25 cellular contexts compared by ENCODE assay signal in genomic region chr7:29556405-29557195, GRCh38. TPM values are rescaled to one million over a fixed set of nuclear protein-coding genes. Genes with fewer than 3 reads are reported as not detected.
DNase-seq lines count a peak whose midpoint lies in the region; ATAC-seq, FAIRE-seq and TF ChIP-seq lines count a peak whose summit lies in the region.
"Had no signal": no experiment of that assay in that cellular context is flagged by ENCODE, and none has a peak within 500 bp of the region (broad histone marks: within the 10 kb centered on the region; RNA-seq: fewer than 3 reads in every experiment).

No MANE protein-coding gene starts in this region.

- H3K36me3 Mint-ChIP-seq in type B pancreatic cell: peaks cover 3% of the 10 kb centered on the region
- H3K36me3 Mint-ChIP-seq: activated CD8-positive, alpha-beta memory T cell treated with anti-CD3 and anti-CD28 coated beads, Interleukin-2, amount 10 ng/mL, durations not matched to agents 7 days and 5 days; activated naive CD8-positive, alpha-beta T cell treated with anti-CD3 and anti-CD28 coated beads, Interleukin-2, amount 10 ng/mL, durations not matched to agents 7 days and 5 days; brain had no signal

- no peak overlapping the region for H3K9ac ChIP-seq in K562 (ENCODE audit: insufficient read depth in 1 of 2, low read depth in 2 of 2, low read length in 2 of 2)
- H3K9ac ChIP-seq: BLaER1 treated with 17β-estradiol and CSF1 and Interleukin-3, amounts not matched to agents 10 nM and 100 nM had no signal

- WGBS in K562 (ENCODE audit: insufficient coverage, low coverage, missing lambda C conversion rate): 15% methylated on average over 9 of the region's 9 CpGs

- H3K9me3 ChIP-seq in K562 (replicated peaks; ENCODE audit: control insufficient read depth, insufficient read depth, low read depth, low read length): no peaks in the 10 kb centered on the region
- H3K9me3 ChIP-seq: BLaER1 treated with 17β-estradiol and CSF1 and Interleukin-3, amounts not matched to agents 10 nM and 100 nM; Peyer's patch; tibial artery had no signal

- no peaks in the 10 kb centered on the region for H3K4me1 Mint-ChIP-seq in type B pancreatic cell (ENCODE audit: unreplicated experiment)
- H3K4me1 Mint-ChIP-seq: activated CD8-positive, alpha-beta memory T cell treated with anti-CD3 and anti-CD28 coated beads, Interleukin-2, amount 10 ng/mL, durations not matched to agents 7 days and 5 days; activated naive CD8-positive, alpha-beta T cell treated with anti-CD3 and anti-CD28 coated beads, Interleukin-2, amount 10 ng/mL, durations not matched to agents 7 days and 5 days; brain; memory B cell; naive thymus-derived CD4-positive, alpha-beta T cell had no signal

- TF ChIP-seq RAD21 in K562 (CRISPR knock-in tag; conservative IDR thresholded peaks at IDR 0.05 in 1 of 2, IDR thresholded peaks at IDR 0.05 in 1 of 2): peak in 1 of 2 experiments; percentile 14; a peak in 2 of 4 replicates

- CTCF ChIA-PET in K562 (lab: Yijun Ruan, JAX; ENCODE audit: low intra/inter-chr PET ratio): no interaction called here

- peaks cover 6% of the 10 kb centered on the region for H3K27me3 Mint-ChIP-seq in type B pancreatic cell

- no peak for TF ChIP-seq POLR2A in K562 (conservative IDR thresholded peaks at IDR 0.05)

- no peaks in the 10 kb centered on the region for H3K9me3 Mint-ChIP-seq in type B pancreatic cell
- H3K9me3 Mint-ChIP-seq: activated naive CD8-positive, alpha-beta T cell treated with anti-CD3 and anti-CD28 coated beads, Interleukin-2, amount 10 ng/mL, durations not matched to agents 7 days and 5 days; activated T-helper 2 cell treated with anti-CD3 and anti-CD28 coated beads, Interferon-gamma antibody, Interleukin-2, Interleukin-4, amounts not matched to agents 10 μg/mL and 5 μg/mL and 100 μg/mL, durations not matched to agents 14 hours and 24 hours and 36 hours had no signal

- H3K27ac ChIP-seq in K562 (ENCODE audit: extremely low read depth, low read depth, low read length): no peak overlapping the region
- H3K27ac ChIP-seq: BLaER1 treated with 17β-estradiol and CSF1 and Interleukin-3, amounts not matched to agents 10 nM and 100 nM; Peyer's patch; tibial artery had no signal

- H3K4me3 ChIP-seq in LNCaP clone FGC (ENCODE audit: low read depth, low read length) (no peak overlapping the region), K562 (no peak overlapping the region)
- H3K4me3 ChIP-seq: BLaER1 treated with 17β-estradiol and CSF1 and Interleukin-3, amounts not matched to agents 10 nM and 100 nM; Peyer's patch; tibial artery had no signal

- peak; percentile 27 for DNase-seq in DMS 273 (lab: John Stamatoyannopoulos, UW; ENCODE audit: unreplicated experiment)
- DNase-seq in DMS 273 treated with DMSO at 0.1 percent for 48 hours (lab: John Stamatoyannopoulos, UW): no peak
- no peak for DNase-seq in LNCaP clone FGC (ENCODE audit: low read depth)
- DNase-seq in K562 (ENCODE audit: extremely low read depth in 1 of 4, low spot score in 3 of 4): peak in 1 of 4 experiments; percentile 7
- no peak for DNase-seq in type B pancreatic cell (ENCODE audit: extremely low spot score, unreplicated experiment)
- no peak for DNase-seq in SIG-M5 (lab: John Stamatoyannopoulos, UW)
- DNase-seq in 8988T: no peak
- DNase-seq: activated CD4-positive, alpha-beta T cell treated with anti-CD3 and anti-CD28 coated beads for 1 hour; activated CD8-positive, alpha-beta memory T cell treated with anti-CD3 and anti-CD28 coated beads, Interleukin-2, amount 10 ng/mL, durations not matched to agents 7 days and 5 days; activated naive CD8-positive, alpha-beta T cell treated with anti-CD3 and anti-CD28 coated beads, Interleukin-2, amount 10 ng/mL, durations not matched to agents 7 days and 5 days; Kasumi-1; naive thymus-derived CD4-positive, alpha-beta T cell; NCI-H1436; NCI-H2171 treated with DMSO at 0.1 percent for 48 hours; Peyer's patch; stimulated activated naive CD4-positive, alpha-beta T cell treated with Interleukin-2 at 50 U/mL for 16 hours; tibial artery had no signal

- TF ChIP-seq CTCF in LNCaP clone FGC (IDR thresholded peaks at IDR 0.05; ENCODE audit: control insufficient read depth, extremely low read depth, insufficient read depth) (0 out of 2 replicates have a peak, but pooled peaks have one; percentile 1), K562 (IDR thresholded peaks at IDR 0.05 in 2 of 3, conservative IDR thresholded peaks at IDR 0.05 in 1 of 3; ENCODE audit: insufficient read depth in 2 of 3, low read depth in 1 of 3, low read length in 3 of 3) (peak; percentile 6 to 51 (median 37); a peak in 3 of 6 replicates), type B pancreatic cell (conservative IDR thresholded peaks at IDR 0.05) (peak; percentile 25)

- 0 out of 3 replicates have a peak, but pooled peaks have one; percentile 44 for ATAC-seq in K562
- no peak for ATAC-seq in GM18868 (IDR thresholded peaks at IDR 0.05; ENCODE audit: unreplicated experiment)
- ATAC-seq: activated CD8-positive, alpha-beta memory T cell treated with anti-CD3 and anti-CD28 coated beads, Interleukin-2, amount 10 ng/mL, durations not matched to agents 7 days and 5 days; naive thymus-derived CD4-positive, alpha-beta T cell had no signal

- H3K27me3 ChIP-seq in K562 (ENCODE audit: control insufficient read depth in 2 of 2, insufficient read depth in 2 of 2, low read length in 2 of 2): peaks cover 9% of the 10 kb centered on the region in 2 experiments; a peak in 3 of 5 replicates
- H3K27me3 ChIP-seq: Peyer's patch had no signal

- no peak overlapping the region for H3K27ac Mint-ChIP-seq in type B pancreatic cell
- H3K27ac Mint-ChIP-seq: activated CD8-positive, alpha-beta memory T cell treated with anti-CD3 and anti-CD28 coated beads, Interleukin-2, amount 10 ng/mL, durations not matched to agents 7 days and 5 days; activated naive CD8-positive, alpha-beta T cell treated with anti-CD3 and anti-CD28 coated beads, Interleukin-2, amount 10 ng/mL, durations not matched to agents 7 days and 5 days; activated T-helper 2 cell treated with anti-CD3 and anti-CD28 coated beads, Interferon-gamma antibody, Interleukin-2, Interleukin-4, amounts not matched to agents 10 μg/mL and 5 μg/mL and 100 μg/mL, durations not matched to agents 14 hours and 24 hours and 36 hours; brain; memory B cell; naive thymus-derived CD4-positive, alpha-beta T cell had no signal

- H2AFZ ChIP-seq in K562 (ENCODE audit: low read depth, low read length): no peak overlapping the region

- H4K20me1 ChIP-seq in K562 (replicated peaks; ENCODE audit: control insufficient read depth, insufficient read depth, low read length): no peaks in the 10 kb centered on the region

- POLR2A ChIA-PET in K562 (lab: Yijun Ruan, JAX): no interaction called here

- intact Hi-C loops in K562 (cut with micrococcal nuclease): no loop called here

- in situ Hi-C loops in K562 (cut with MboI): no loop called here

- H3K4me3 Mint-ChIP-seq in type B pancreatic cell: no peak overlapping the region
- H3K4me3 Mint-ChIP-seq: activated CD8-positive, alpha-beta memory T cell treated with anti-CD3 and anti-CD28 coated beads, Interleukin-2, amount 10 ng/mL, durations not matched to agents 7 days and 5 days; activated naive CD8-positive, alpha-beta T cell treated with anti-CD3 and anti-CD28 coated beads, Interleukin-2, amount 10 ng/mL, durations not matched to agents 7 days and 5 days; memory B cell; naive thymus-derived CD4-positive, alpha-beta T cell had no signal

- H3K79me2 ChIP-seq in K562 (ENCODE audit: control insufficient read depth, insufficient read depth, low read length): no peaks in the 10 kb centered on the region

- no peaks in the 10 kb centered on the region; a peak in 2 of 5 replicates for H3K4me1 ChIP-seq in K562 (replicated peaks in 1 of 2; ENCODE audit: control insufficient read depth in 2 of 2, insufficient read depth in 2 of 2, low read length in 2 of 2)
- H3K4me1 ChIP-seq: Peyer's patch, tibial artery had no signal

- H3K36me3 ChIP-seq in K562 (ENCODE audit: control insufficient read depth, insufficient read depth, low read length): no peaks in the 10 kb centered on the region
- H3K36me3 ChIP-seq: BLaER1 treated with 17β-estradiol and CSF1 and Interleukin-3, amounts not matched to agents 10 nM and 100 nM; Peyer's patch; tibial artery had no signal

- no peak for TF ChIP-seq EP300 in K562 (IDR thresholded peaks at IDR 0.05; ENCODE audit: low read length)

- H3K4me2 ChIP-seq in K562 (ENCODE audit: insufficient read depth, low read length): no peak overlapping the region
- H3K4me2 ChIP-seq: BLaER1 treated with 17β-estradiol and CSF1 and Interleukin-3, amounts not matched to agents 10 nM and 100 nM had no signal

- no TSS peak for BruUV-seq in K562 (replicated peaks; lab: Mats Ljungman, UMichigan)

- H3K9me1 ChIP-seq in K562 (ENCODE audit: control insufficient read depth, insufficient read depth, low read length): no peaks in the 10 kb centered on the region

- FAIRE-seq in K562 (lab: Jason Lieb, UNC): no peak
- FAIRE-seq: endothelial cell of umbilical vein, frontal cortex had no signal

TF ChIP-seq in K562, 482 proteins besides CTCF, POLR2A, EP300 and RAD21:
- no peak for TF ChIP-seq ZNF354B (CRISPR knock-in tag; IDR thresholded peaks at IDR 0.05)
- TF ChIP-seq JUND (IDR thresholded peaks at IDR 0.05; ENCODE audit: borderline replicate concordance, low read depth, low read length): 0 out of 2 replicates have a peak, but pooled peaks have one; percentile 12
- no peak for TF ChIP-seq JUND (tag; IDR thresholded peaks at IDR 0.05; ENCODE audit: borderline replicate concordance, low read depth, low read length)

RNA-seq across cellular contexts. Expression of gene PRR15, which starts 7.0 kb away (rescaled TPM):
- not detected in 2 replicates for total RNA-seq in K562 (2011; cell fraction: chromatin; rRNA removed; ENCODE audit: low replicate concordance)
- not detected in 2 replicates for total RNA-seq in K562 (2011; cell fraction: nucleolus; rRNA removed)
- not detected in 2 replicates for total RNA-seq in K562 (2011; cell fraction: nucleoplasm; rRNA removed)
- total RNA-seq in K562 (2014; rRNA removed): not detected in 2 replicates
- not detected in 2 replicates for total RNA-seq in K562 (2014; rRNA removed; fragmentation: Illumina TruSeq; extraction: Trizol)
- not detected in 2 replicates for total RNA-seq in K562 (2015; rRNA removed; fragmentation: Illumina TruSeq; extraction: Trizol)
- total RNA-seq in K562 (2021): not detected in 2 replicates
- polyA plus RNA-seq in K562 (2011; rRNA removed): not detected in 2 replicates
- not detected in 2 replicates for polyA plus RNA-seq in K562 (2011; cell fraction: cytosol; rRNA removed)
- not detected in 2 replicates for polyA plus RNA-seq in K562 (2011; cell fraction: nucleus; rRNA removed)
- polyA plus RNA-seq in K562 (2012): not detected in 2 replicates
- polyA plus RNA-seq in K562 (2014; fragmentation: Illumina TruSeq; extraction: Trizol): not detected in 2 replicates
- not detected for polyA plus RNA-seq in K562 (2014; fragmentation: Nextera tagmentation; extraction: Ambion mirVana)
- not detected in 2 replicates for polyA plus RNA-seq in K562 (2014; rRNA removed)
- polyA minus RNA-seq in K562 (2011; rRNA and poly(A)+ RNA removed): not detected in 2 replicates
- not detected in 2 replicates for polyA minus RNA-seq in K562 (2011; cell fraction: cytosol; rRNA and poly(A)+ RNA removed)
- not detected in 2 replicates for polyA minus RNA-seq in K562 (2011; cell fraction: nucleus; rRNA and poly(A)+ RNA removed)
- 10.8 and 36.0 TPM in 2 replicates for total RNA-seq in type B pancreatic cell (ENCODE audit: low replicate concordance)
- total RNA-seq: A172; activated CD8-positive, alpha-beta memory T cell treated with anti-CD3 and anti-CD28 coated beads, Interleukin-2, amount 10 ng/mL, durations not matched to agents 7 days and 5 days; activated naive CD8-positive, alpha-beta T cell treated with anti-CD3 and anti-CD28 coated beads, Interleukin-2, amount 10 ng/mL, durations not matched to agents 7 days and 5 days; activated T-helper 2 cell treated with anti-CD3 and anti-CD28 coated beads, Interferon-gamma antibody, Interleukin-2, Interleukin-4, amounts not matched to agents 10 μg/mL and 5 μg/mL and 100 μg/mL, durations not matched to agents 14 hours and 24 hours and 36 hours; naive thymus-derived CD4-positive, alpha-beta T cell had no signal
- polyA plus RNA-seq: naive thymus-derived CD4-positive, alpha-beta T cell had no signal

Comparison
In these comparisons a context has a peak if more than half of its experiments do, and no peak if none do; other contexts are left out.
1. RNA of gene PRR15, which starts 7.0 kb away (total RNA-seq): 10.8 to 36.0 TPM in type B pancreatic cell; not detected in K562; every median in the first group is over 10 times any median in the second.
2. Peak in every context shown above with its lines, with median percentiles within 50 percentile points of each other: CTCF ChIP-seq.